ENCODE assay signal across 21 cellular contexts in genomic region chr17:21815352-21816063, GRCh38.
"Had no signal": no experiment of that assay in that cellular context is flagged by ENCODE, and none has a peak within 500 bp of the region (broad histone marks: within the 10 kb centered on the region; RNA-seq: fewer than 3 reads in every experiment).

No MANE protein-coding gene starts in this region.

- H3K27ac ChIP-seq: breast epithelium, left lung, stomach, thyroid gland, upper lobe of left lung, vagina had no signal

- H3K27me3 ChIP-seq: breast epithelium, left lung, stomach, thyroid gland, upper lobe of left lung, vagina had no signal

- H3K4me3 ChIP-seq: breast epithelium, left lung, smooth muscle cell, stomach, thyroid gland, upper lobe of left lung, vagina had no signal

- ATAC-seq: activated CD8-positive, alpha-beta T cell treated with anti-CD3 and anti-CD28 coated beads for 36 hours; left lung; stimulated activated naive B cell treated with anti-CD40 and anti-IgM and Interleukin-4, amounts not matched to agents 10 μg/mL and 1 μg/mL and 100 μg/mL, for 72 hours had no signal

- H3K4me1 ChIP-seq: breast epithelium, left lung, stomach, thyroid gland, upper lobe of left lung, vagina had no signal

- H3K4me2 ChIP-seq: smooth muscle cell had no signal

- DNase-seq: activated B cell treated with CpG ODN at 0.5 μM for 24 hours; activated CD4-positive, alpha-beta T cell treated with anti-CD3 and anti-CD28 coated beads, Interleukin-2, amount 50 U/mL, for 1 hour; activated CD8-positive, alpha-beta T cell treated with anti-CD3 and anti-CD28 coated beads for 36 hours; activated T-cell treated with anti-CD3 and anti-CD28 coated beads, Interleukin-2, amount 50 U/mL, for 48 hours; central memory CD4-positive, alpha-beta T cell; endodermal cell; foreskin fibroblast; hippocampal formation; immature natural killer cell; kidney glomerular epithelial cell; natural killer cell; stimulated activated CD4-positive, alpha-beta T cell treated with anti-CD3 and anti-CD28 coated beads, Interleukin-15, amount 100 ng/mL, for 24 hours; stimulated activated CD4-positive, alpha-beta T cell treated with anti-CD3 and anti-CD28 coated beads, Interleukin-2, amount 100 ng/mL, for 24 hours; stimulated activated naive B cell treated with anti-CD40 and anti-IgM and Interleukin-4, amounts not matched to agents 10 μg/mL and 1 μg/mL and 100 μg/mL, for 72 hours; stomach; thyroid gland had no signal

- H3K36me3 ChIP-seq: breast epithelium, left lung, stomach, thyroid gland, upper lobe of left lung, vagina had no signal
